In the genomic region with DNA sequence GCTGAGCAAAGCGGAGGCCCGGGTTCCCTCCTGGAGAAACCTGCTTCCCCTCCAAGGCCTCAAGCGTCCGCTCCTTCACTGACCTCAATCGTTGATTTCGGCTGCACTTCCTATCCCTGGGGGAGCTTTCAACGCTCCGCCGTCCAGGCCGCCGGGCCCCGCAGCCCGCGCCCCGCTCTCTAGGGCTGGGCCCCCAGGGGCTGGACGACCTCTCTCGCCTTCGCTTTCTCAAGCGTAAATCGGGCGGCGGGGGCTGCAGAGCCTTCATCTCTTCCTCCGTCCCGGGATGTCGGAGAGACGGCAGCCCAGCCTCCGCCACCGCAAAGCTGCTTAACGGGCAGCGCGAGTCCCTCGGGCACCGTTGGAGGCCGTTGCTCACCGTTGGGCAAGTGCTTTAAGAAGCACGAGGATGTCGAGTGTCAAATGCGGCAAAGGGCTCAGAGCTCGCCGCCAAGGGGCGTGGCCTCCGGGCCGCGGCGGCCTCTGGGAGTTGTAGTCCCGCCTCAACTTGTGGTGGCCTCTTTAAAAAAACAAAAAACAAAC, we compare ENCODE assay signal across 1 cellular context.
TF ChIP-seq lines count a peak whose summit lies in the region.

No MANE protein-coding gene starts in this region.

TF ChIP-seq in K562, 482 proteins besides CTCF, POLR2A, EP300 and RAD21 (continued from another document and continues in another):
- TF ChIP-seq BRD9 (IDR thresholded peaks at IDR 0.05; ENCODE audit: low read depth, partially characterized antibody), result no peak
- no peak for TF ChIP-seq SIN3B (IDR thresholded peaks at IDR 0.05; ENCODE audit: low read depth)
- TF ChIP-seq ZNF668 (CRISPR knock-in tag; IDR thresholded peaks at IDR 0.05), result no peak
- TF ChIP-seq ARID2 (IDR thresholded peaks at IDR 0.05), result no peak
- no peak for TF ChIP-seq SMARCE1 (IDR thresholded peaks at IDR 0.05)
- peak; percentile 67 for TF ChIP-seq LCOR (CRISPR knock-in tag; IDR thresholded peaks at IDR 0.05)
- no peak for TF ChIP-seq PBX2 (CRISPR knock-in tag; IDR thresholded peaks at IDR 0.05; ENCODE audit: low read depth)
- TF ChIP-seq PBX2 (tag; conservative IDR thresholded peaks at IDR 0.05; ENCODE audit: low read depth), result no peak
- TF ChIP-seq, protein P1, sequence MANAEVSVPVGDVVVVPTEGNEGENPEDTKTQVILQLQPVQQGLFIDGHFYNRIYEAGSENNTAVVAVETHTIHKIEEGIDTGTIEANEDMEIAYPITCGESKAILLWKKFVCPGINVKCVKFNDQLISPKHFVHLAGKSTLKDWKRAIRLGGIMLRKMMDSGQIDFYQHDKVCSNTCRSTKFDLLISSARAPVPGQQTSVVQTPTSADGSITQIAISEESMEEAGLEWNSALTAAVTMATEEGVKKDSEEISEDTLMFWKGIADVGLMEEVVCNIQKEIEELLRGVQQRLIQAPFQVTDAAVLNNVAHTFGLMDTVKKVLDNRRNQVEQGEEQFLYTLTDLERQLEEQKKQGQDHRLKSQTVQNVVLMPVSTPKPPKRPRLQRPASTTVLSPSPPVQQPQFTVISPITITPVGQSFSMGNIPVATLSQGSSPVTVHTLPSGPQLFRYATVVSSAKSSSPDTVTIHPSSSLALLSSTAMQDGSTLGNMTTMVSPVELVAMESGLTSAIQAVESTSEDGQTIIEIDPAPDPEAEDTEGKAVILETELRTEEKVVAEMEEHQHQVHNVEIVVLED (CRISPR knock-in tag; IDR thresholded peaks at IDR 0.05), result no peak
- no peak for TF ChIP-seq CBX2 (IDR thresholded peaks at IDR 0.05; ENCODE audit: insufficient read depth, low read length, poor library complexity, severe bottlenecking)
- no peak for TF ChIP-seq ZFPM2 (CRISPR knock-in tag; IDR thresholded peaks at IDR 0.05)
- no peak for TF ChIP-seq TRIM24 (IDR thresholded peaks at IDR 0.05)
- TF ChIP-seq ZNF644 (tag; IDR thresholded peaks at IDR 0.05; ENCODE audit: low read depth), result no peak
- TF ChIP-seq NCOA4 (IDR thresholded peaks at IDR 0.05; ENCODE audit: partially characterized antibody), result no peak
- TF ChIP-seq FOXP1 (CRISPR knock-in tag; IDR thresholded peaks at IDR 0.05), result no peak
- no peak for TF ChIP-seq ZNF696 (CRISPR knock-in tag; conservative IDR thresholded peaks at IDR 0.05)
- no peak for TF ChIP-seq EWSR1 (IDR thresholded peaks at IDR 0.05; ENCODE audit: borderline replicate concordance, low read depth, partially characterized antibody)
- TF ChIP-seq XRCC4 (IDR thresholded peaks at IDR 0.05; ENCODE audit: extremely low read depth, insufficient read depth, insufficient read length), result no peak
- TF ChIP-seq CREM (IDR thresholded peaks at IDR 0.05; ENCODE audit: low read depth), result peak; percentile 41; the same call in 1 of the 2 replicates
- TF ChIP-seq, protein P2, sequence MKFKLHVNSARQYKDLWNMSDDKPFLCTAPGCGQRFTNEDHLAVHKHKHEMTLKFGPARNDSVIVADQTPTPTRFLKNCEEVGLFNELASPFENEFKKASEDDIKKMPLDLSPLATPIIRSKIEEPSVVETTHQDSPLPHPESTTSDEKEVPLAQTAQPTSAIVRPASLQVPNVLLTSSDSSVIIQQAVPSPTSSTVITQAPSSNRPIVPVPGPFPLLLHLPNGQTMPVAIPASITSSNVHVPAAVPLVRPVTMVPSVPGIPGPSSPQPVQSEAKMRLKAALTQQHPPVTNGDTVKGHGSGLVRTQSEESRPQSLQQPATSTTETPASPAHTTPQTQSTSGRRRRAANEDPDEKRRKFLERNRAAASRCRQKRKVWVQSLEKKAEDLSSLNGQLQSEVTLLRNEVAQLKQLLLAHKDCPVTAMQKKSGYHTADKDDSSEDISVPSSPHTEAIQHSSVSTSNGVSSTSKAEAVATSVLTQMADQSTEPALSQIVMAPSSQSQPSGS (CRISPR knock-in tag; IDR thresholded peaks at IDR 0.05), result no peak
- no peak for TF ChIP-seq NUFIP1 (IDR thresholded peaks at IDR 0.05; ENCODE audit: partially characterized antibody)
- TF ChIP-seq FIP1L1 (IDR thresholded peaks at IDR 0.05; ENCODE audit: low read depth, low read length, poor library complexity, severe bottlenecking), result no peak
- TF ChIP-seq HDAC3 (IDR thresholded peaks at IDR 0.05; ENCODE audit: borderline replicate concordance, partially characterized antibody), result no peak
- no peak for TF ChIP-seq TAF7 (tag; IDR thresholded peaks at IDR 0.05)
- TF ChIP-seq ZFP1 (CRISPR knock-in tag; IDR thresholded peaks at IDR 0.05), result no peak
- TF ChIP-seq KLF13 (tag; IDR thresholded peaks at IDR 0.05; ENCODE audit: borderline replicate concordance, low read depth), result no peak
- no peak for TF ChIP-seq HNRNPH1 (optimal IDR thresholded peaks at IDR 0.05; ENCODE audit: low read depth, low read length)
- no peak for TF ChIP-seq CREB5 (CRISPR knock-in tag; IDR thresholded peaks at IDR 0.05)
- TF ChIP-seq, protein P3, sequence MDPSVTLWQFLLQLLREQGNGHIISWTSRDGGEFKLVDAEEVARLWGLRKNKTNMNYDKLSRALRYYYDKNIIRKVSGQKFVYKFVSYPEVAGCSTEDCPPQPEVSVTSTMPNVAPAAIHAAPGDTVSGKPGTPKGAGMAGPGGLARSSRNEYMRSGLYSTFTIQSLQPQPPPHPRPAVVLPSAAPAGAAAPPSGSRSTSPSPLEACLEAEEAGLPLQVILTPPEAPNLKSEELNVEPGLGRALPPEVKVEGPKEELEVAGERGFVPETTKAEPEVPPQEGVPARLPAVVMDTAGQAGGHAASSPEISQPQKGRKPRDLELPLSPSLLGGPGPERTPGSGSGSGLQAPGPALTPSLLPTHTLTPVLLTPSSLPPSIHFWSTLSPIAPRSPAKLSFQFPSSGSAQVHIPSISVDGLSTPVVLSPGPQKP (CRISPR knock-in tag; IDR thresholded peaks at IDR 0.05), result no peak
- TF ChIP-seq, protein P4, sequence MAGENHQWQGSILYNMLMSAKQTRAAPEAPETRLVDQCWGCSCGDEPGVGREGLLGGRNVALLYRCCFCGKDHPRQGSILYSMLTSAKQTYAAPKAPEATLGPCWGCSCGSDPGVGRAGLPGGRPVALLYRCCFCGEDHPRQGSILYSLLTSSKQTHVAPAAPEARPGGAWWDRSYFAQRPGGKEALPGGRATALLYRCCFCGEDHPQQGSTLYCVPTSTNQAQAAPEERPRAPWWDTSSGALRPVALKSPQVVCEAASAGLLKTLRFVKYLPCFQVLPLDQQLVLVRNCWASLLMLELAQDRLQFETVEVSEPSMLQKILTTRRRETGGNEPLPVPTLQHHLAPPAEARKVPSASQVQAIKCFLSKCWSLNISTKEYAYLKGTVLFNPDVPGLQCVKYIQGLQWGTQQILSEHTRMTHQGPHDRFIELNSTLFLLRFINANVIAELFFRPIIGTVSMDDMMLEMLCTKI (IDR thresholded peaks at IDR 0.05; ENCODE audit: partially characterized antibody), result no peak
- TF ChIP-seq STAT5A (IDR thresholded peaks at IDR 0.05; ENCODE audit: borderline replicate concordance, low read length), result no peak
- TF ChIP-seq GTF3C2 (IDR thresholded peaks at IDR 0.05; ENCODE audit: borderline replicate concordance, extremely low read depth, insufficient read length), result no peak
- no peak for TF ChIP-seq FOS (IDR thresholded peaks at IDR 0.05; ENCODE audit: extremely low read depth, insufficient read length)
- TF ChIP-seq ZFX (CRISPR knock-in tag; IDR thresholded peaks at IDR 0.05), result peak; percentile 67
- TF ChIP-seq TBL1XR1 (IDR thresholded peaks at IDR 0.05; ENCODE audit: low read length in 2 of 2), result no peak
- no peak for TF ChIP-seq PYGO2 (tag; IDR thresholded peaks at IDR 0.05)
- TF ChIP-seq, protein P5, sequence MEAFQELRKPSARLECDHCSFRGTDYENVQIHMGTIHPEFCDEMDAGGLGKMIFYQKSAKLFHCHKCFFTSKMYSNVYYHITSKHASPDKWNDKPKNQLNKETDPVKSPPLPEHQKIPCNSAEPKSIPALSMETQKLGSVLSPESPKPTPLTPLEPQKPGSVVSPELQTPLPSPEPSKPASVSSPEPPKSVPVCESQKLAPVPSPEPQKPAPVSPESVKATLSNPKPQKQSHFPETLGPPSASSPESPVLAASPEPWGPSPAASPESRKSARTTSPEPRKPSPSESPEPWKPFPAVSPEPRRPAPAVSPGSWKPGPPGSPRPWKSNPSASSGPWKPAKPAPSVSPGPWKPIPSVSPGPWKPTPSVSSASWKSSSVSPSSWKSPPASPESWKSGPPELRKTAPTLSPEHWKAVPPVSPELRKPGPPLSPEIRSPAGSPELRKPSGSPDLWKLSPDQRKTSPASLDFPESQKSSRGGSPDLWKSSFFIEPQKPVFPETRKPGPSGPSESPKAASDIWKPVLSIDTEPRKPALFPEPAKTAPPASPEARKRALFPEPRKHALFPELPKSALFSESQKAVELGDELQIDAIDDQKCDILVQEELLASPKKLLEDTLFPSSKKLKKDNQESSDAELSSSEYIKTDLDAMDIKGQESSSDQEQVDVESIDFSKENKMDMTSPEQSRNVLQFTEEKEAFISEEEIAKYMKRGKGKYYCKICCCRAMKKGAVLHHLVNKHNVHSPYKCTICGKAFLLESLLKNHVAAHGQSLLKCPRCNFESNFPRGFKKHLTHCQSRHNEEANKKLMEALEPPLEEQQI (IDR thresholded peaks at IDR 0.05), result no peak
- TF ChIP-seq MXD1 (CRISPR knock-in tag; IDR thresholded peaks at IDR 0.05; ENCODE audit: borderline replicate concordance, poor library complexity, severe bottlenecking), result no peak
- TF ChIP-seq ZNF165 (CRISPR knock-in tag; IDR thresholded peaks at IDR 0.05; ENCODE audit: borderline replicate concordance), result no peak
- no peak for TF ChIP-seq MLX (CRISPR knock-in tag; conservative IDR thresholded peaks at IDR 0.05)
- TF ChIP-seq ZNF23 (CRISPR knock-in tag; IDR thresholded peaks at IDR 0.05), result no peak
- TF ChIP-seq NCOA2 (IDR thresholded peaks at IDR 0.05; ENCODE audit: partially characterized antibody in 2 of 2), result no peak
- no peak for TF ChIP-seq TSC22D4 (tag; IDR thresholded peaks at IDR 0.05)
- no peak for TF ChIP-seq DIDO1 (tag; IDR thresholded peaks at IDR 0.05; ENCODE audit: low read depth)
